In genomic region chr1:63326473-63327380, GRCh38 we compare ENCODE assay signal across 11 cellular contexts. TPM values are rescaled to one million over a fixed set of nuclear protein-coding genes. Genes with fewer than 3 reads are reported as not detected.
DNase-seq lines count a peak whose midpoint lies in the region; ATAC-seq lines count a peak whose summit lies in the region.
"Had no signal": no experiment of that assay in that cellular context is flagged by ENCODE, and none has a peak within 500 bp of the region (broad histone marks: within the 10 kb centered on the region; RNA-seq: fewer than 3 reads in every experiment).

No MANE protein-coding gene starts in this region.

- intact Hi-C loops in activated T-helper 1 cell treated with anti-CD3 and anti-CD28 coated beads, Interleukin-12 subunit alpha, Interleukin-12 subunit beta, Interleukin-2, Interleukin-4 antibody, amounts not matched to agents 30 ng/mL and 10 ng/mL and 1 ng/mL, durations not matched to agents 14 hours and 24 hours and 36 hours (cut with micrococcal nuclease): loop anchor here (1.0 to 5.0 kb wide), 3 partner anchors 9 to 921 kb away; partner anchors contain the start of genes EFCAB7 and ITGB3BP

- H3K27ac ChIP-seq in HUES48 (ENCODE audit: low read depth, low read length) (no peak overlapping the region), muscle layer of duodenum (ENCODE audit: low read length) (peak overlapping the region; percentile 31)

- peaks cover 6% of the 10 kb centered on the region for H3K36me3 Mint-ChIP-seq in activated T-helper 1 cell treated with anti-CD3 and anti-CD28 coated beads, Interleukin-12 subunit alpha, Interleukin-12 subunit beta, Interleukin-2, Interleukin-4 antibody, amounts not matched to agents 30 ng/mL and 10 ng/mL and 1 ng/mL, durations not matched to agents 14 hours and 24 hours and 36 hours (ENCODE audit: low read depth)

- H3K4me3 ChIP-seq in HUES48 (ENCODE audit: low read depth, low read length) (peak overlapping the region; percentile 81), muscle layer of duodenum (ENCODE audit: low read depth in 1 of 2, low read length in 2 of 2) (peak overlapping the region in 1 of 2 donors; percentile 38)

- peaks cover 84% of the 10 kb centered on the region for H3K27me3 ChIP-seq in HUES48 (ENCODE audit: control insufficient read depth, insufficient read depth, low read length)
- H3K27me3 ChIP-seq in muscle layer of duodenum (ENCODE audit: low read depth, low read length): peaks cover 74% of the 10 kb centered on the region

- no peaks in the 10 kb centered on the region for H3K9me3 ChIP-seq in HUES48 (ENCODE audit: control insufficient read depth, insufficient read depth, low read length)
- H3K9me3 ChIP-seq in muscle layer of duodenum (ENCODE audit: control insufficient read depth in 1 of 2, low read length in 2 of 2): peaks cover 0 to 9% of the 10 kb centered on the region in 2 donors

- H3K4me1 ChIP-seq in HUES48 (ENCODE audit: control insufficient read depth, insufficient read depth, low read length) (peaks cover 57% of the 10 kb centered on the region), muscle layer of duodenum (ENCODE audit: control insufficient read depth in 1 of 2, insufficient read depth in 2 of 2, low read length in 2 of 2) (peaks cover 3 to 29% of the 10 kb centered on the region in 2 donors)

- peak overlapping the region; percentile 1 for H3K4me3 Mint-ChIP-seq in activated T-helper 1 cell treated with anti-CD3 and anti-CD28 coated beads, Interleukin-12 subunit alpha, Interleukin-12 subunit beta, Interleukin-2, Interleukin-4 antibody, amounts not matched to agents 30 ng/mL and 10 ng/mL and 1 ng/mL, durations not matched to agents 14 hours and 24 hours and 36 hours

- H3K9ac ChIP-seq in HUES48 (ENCODE audit: low read depth, low read length): no peak overlapping the region

- H3K4me1 Mint-ChIP-seq in activated T-helper 1 cell treated with anti-CD3 and anti-CD28 coated beads, Interleukin-12 subunit alpha, Interleukin-12 subunit beta, Interleukin-2, Interleukin-4 antibody, amounts not matched to agents 30 ng/mL and 10 ng/mL and 1 ng/mL, durations not matched to agents 14 hours and 24 hours and 36 hours (ENCODE audit: low read depth): peaks cover 20% of the 10 kb centered on the region

- H3K36me3 ChIP-seq in HUES48 (ENCODE audit: control insufficient read depth, insufficient read depth, low read length) (no peaks in the 10 kb centered on the region), muscle layer of duodenum (ENCODE audit: control insufficient read depth in 1 of 2, insufficient read depth in 2 of 2, low read length in 2 of 2) (no peaks in the 10 kb centered on the region)

- no peak for ATAC-seq in GM18873 (IDR thresholded peaks at IDR 0.05; ENCODE audit: low FRiP score, unreplicated experiment)
- ATAC-seq: naive thymus-derived CD8-positive, alpha-beta T cell had no signal

- peaks cover 74% of the 10 kb centered on the region for H3K27me3 Mint-ChIP-seq in activated T-helper 1 cell treated with anti-CD3 and anti-CD28 coated beads, Interleukin-12 subunit alpha, Interleukin-12 subunit beta, Interleukin-2, Interleukin-4 antibody, amounts not matched to agents 30 ng/mL and 10 ng/mL and 1 ng/mL, durations not matched to agents 14 hours and 24 hours and 36 hours (ENCODE audit: insufficient read depth)

- peaks cover 2% of the 10 kb centered on the region for H3K9me3 Mint-ChIP-seq in activated T-helper 1 cell treated with anti-CD3 and anti-CD28 coated beads, Interleukin-12 subunit alpha, Interleukin-12 subunit beta, Interleukin-2, Interleukin-4 antibody, amounts not matched to agents 30 ng/mL and 10 ng/mL and 1 ng/mL, durations not matched to agents 14 hours and 24 hours and 36 hours

- DNase-seq in NCI-H1105 treated with DMSO at 0.1 percent for 48 hours (lab: John Stamatoyannopoulos, UW): peak; percentile 8
- no peak for DNase-seq in NCI-H1105 (lab: John Stamatoyannopoulos, UW)
- DNase-seq in activated T-helper 1 cell treated with anti-CD3 and anti-CD28 coated beads, Interleukin-12 subunit alpha, Interleukin-12 subunit beta, Interleukin-2, Interleukin-4 antibody, amounts not matched to agents 30 ng/mL and 10 ng/mL and 1 ng/mL, durations not matched to agents 14 hours and 24 hours and 36 hours (ENCODE audit: low spot score): no peak
- DNase-seq in NCI-H774 (lab: John Stamatoyannopoulos, UW): no peak
- DNase-seq in HUDEP-2 (lab: John Stamatoyannopoulos, UW; ENCODE audit: unreplicated experiment in 76 of 76): no peak

- H3K27ac Mint-ChIP-seq in activated T-helper 1 cell treated with anti-CD3 and anti-CD28 coated beads, Interleukin-12 subunit alpha, Interleukin-12 subunit beta, Interleukin-2, Interleukin-4 antibody, amounts not matched to agents 30 ng/mL and 10 ng/mL and 1 ng/mL, durations not matched to agents 14 hours and 24 hours and 36 hours: peak overlapping the region; percentile 67

RNA-seq across cellular contexts. Expression of gene FOXD3, which starts 4.4 kb away (rescaled TPM):
- total RNA-seq in activated T-helper 1 cell treated with anti-CD3 and anti-CD28 coated beads, Interleukin-12 subunit alpha, Interleukin-12 subunit beta, Interleukin-2, Interleukin-4 antibody, amounts not matched to agents 30 ng/mL and 10 ng/mL and 1 ng/mL, durations not matched to agents 14 hours and 24 hours and 36 hours: not detected in 2 replicates
- total RNA-seq: A172; naive thymus-derived CD8-positive, alpha-beta T cell; ureter had no signal

RNA-seq across cellular contexts. Expression of gene ALG6, which starts 40.7 kb away (rescaled TPM):
- 25.8 and 26.9 TPM in 2 replicates for total RNA-seq in activated T-helper 1 cell treated with anti-CD3 and anti-CD28 coated beads, Interleukin-12 subunit alpha, Interleukin-12 subunit beta, Interleukin-2, Interleukin-4 antibody, amounts not matched to agents 30 ng/mL and 10 ng/mL and 1 ng/mL, durations not matched to agents 14 hours and 24 hours and 36 hours
